ENCODE assay signal across 27 cellular contexts in the genomic region with DNA sequence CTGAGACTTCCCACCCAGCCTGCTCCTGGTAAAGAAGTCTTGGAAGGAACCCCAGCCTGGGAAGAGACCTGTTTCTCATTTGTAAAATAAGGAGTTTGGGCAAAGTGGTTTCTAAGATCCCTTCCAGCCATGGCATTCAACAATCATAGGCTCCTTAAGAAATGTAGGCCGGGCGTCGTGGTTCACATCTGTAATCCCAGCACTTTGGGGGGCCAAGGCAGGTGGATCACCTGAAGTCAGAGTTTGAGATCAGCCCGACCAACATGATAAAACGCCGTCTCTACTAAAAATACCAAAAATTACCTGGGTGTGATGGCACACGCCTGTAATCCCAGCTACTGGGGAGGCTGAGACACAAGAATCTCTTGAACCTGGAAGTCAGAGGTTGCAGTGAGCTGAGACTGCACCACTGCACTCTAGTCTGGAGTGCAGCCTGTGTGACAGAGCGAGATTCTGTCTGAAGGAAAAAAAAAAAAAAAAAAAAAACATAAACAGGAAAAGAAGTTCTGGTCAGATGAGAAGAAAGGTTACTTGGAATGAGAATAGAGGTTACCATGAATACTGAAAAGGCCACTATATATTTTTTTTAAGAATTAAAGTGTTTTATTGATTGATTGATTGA. TPM values are rescaled to one million over a fixed set of nuclear protein-coding genes. Genes with fewer than 3 reads are reported as not detected.
DNase-seq lines count a peak whose midpoint lies in the region; ATAC-seq, FAIRE-seq and TF ChIP-seq lines count a peak whose summit lies in the region.
"Had no signal": no experiment of that assay in that cellular context is flagged by ENCODE, and none has a peak within 500 bp of the region (broad histone marks: within the 10 kb centered on the region; RNA-seq: fewer than 3 reads in every experiment).

No MANE protein-coding gene starts in this region.

- no peaks in the 10 kb centered on the region for H3K36me3 ChIP-seq in IMR-90 (ENCODE audit: control insufficient read depth, insufficient read depth, low read length)
- no peaks in the 10 kb centered on the region for H3K36me3 ChIP-seq in endodermal cell (ENCODE audit: control insufficient read depth, insufficient read depth, low read length)
- H3K36me3 ChIP-seq in neural progenitor cell: no peaks in the 10 kb centered on the region
- H3K36me3 ChIP-seq: SJSA1 had no signal

- H4K8ac ChIP-seq in IMR-90 (ENCODE audit: low read depth in 2 of 2, low read length in 2 of 2): peak overlapping the region in 1 of 2 experiments; percentile 8; a peak in 1 of 4 replicates

- no peak overlapping the region for H2AFZ ChIP-seq in IMR-90 (replicated peaks; ENCODE audit: low read length, poor library complexity)
- H2AFZ ChIP-seq in neural progenitor cell (replicated peaks): no peak overlapping the region

- TF ChIP-seq POLR2A in IMR-90 (IDR thresholded peaks at IDR 0.05; ENCODE audit: low read depth, low read length): no peak

- intact Hi-C loops in IMR-90 (cut with micrococcal nuclease): no loop called here
- intact Hi-C loops in left ventricle myocardium superior (cut with micrococcal nuclease): no loop called here

- H3K4me3 ChIP-seq in IMR-90 (ENCODE audit: insufficient read depth, low read depth, low read length): no peak overlapping the region
- H3K4me3 ChIP-seq in endodermal cell (ENCODE audit: low read length): peak overlapping the region; percentile 30
- H3K4me3 ChIP-seq in neural progenitor cell: no peak overlapping the region
- H3K4me3 ChIP-seq: lung, SJSA1, testis had no signal

- CTCF ChIA-PET in IMR-90 (lab: Yijun Ruan, JAX): no interaction called here

- H3K36me3 Mint-ChIP-seq in endodermal cell (ENCODE audit: low read depth) (peaks cover 5% of the 10 kb centered on the region), neural progenitor cell (peaks cover 5% of the 10 kb centered on the region)
- H3K36me3 Mint-ChIP-seq: CD8-positive, alpha-beta T cell; stimulated activated effector memory CD8-positive, alpha-beta T cell treated with anti-CD3 and anti-CD28 coated beads, Interleukin-12 subunit alpha, Interleukin-12 subunit beta, amount 100 ng/mL, for 72 hours had no signal

- H4K20me1 ChIP-seq in IMR-90 (ENCODE audit: insufficient read depth, low read length): peaks cover 98% of the 10 kb centered on the region
- peaks cover 94% of the 10 kb centered on the region for H4K20me1 ChIP-seq in neural progenitor cell (ENCODE audit: low read depth)

- TF ChIP-seq RAD21 in IMR-90 (IDR thresholded peaks at IDR 0.05; ENCODE audit: low read length): no peak

- ATAC-seq in IMR-90 (ENCODE audit: low read depth): no peak
- no peak for ATAC-seq in GM19397 (IDR thresholded peaks at IDR 0.05; ENCODE audit: unreplicated experiment)
- no peak for ATAC-seq in left ventricle myocardium superior
- no peak for ATAC-seq in GM18502 (IDR thresholded peaks at IDR 0.05; ENCODE audit: poor library complexity, unreplicated experiment)
- ATAC-seq: activated CD8-positive, alpha-beta T cell treated with anti-CD3 and anti-CD28 coated beads for 36 hours; activated naive CD8-positive, alpha-beta T cell treated with anti-CD3 and anti-CD28 coated beads, Interleukin-2, amount 50 U/mL, for 24 hours; CD8-positive, alpha-beta T cell; effector memory CD8-positive, alpha-beta T cell; esophagus mucosa; stimulated activated effector memory CD8-positive, alpha-beta T cell treated with anti-CD3 and anti-CD28 coated beads, Interleukin-12 subunit alpha, Interleukin-12 subunit beta, amount 100 ng/mL, for 72 hours had no signal

- peak overlapping the region; percentile 68 for H2BK5ac ChIP-seq in IMR-90 (ENCODE audit: low read depth, low read length, poor library complexity, severe bottlenecking)

- peaks cover 94% of the 10 kb centered on the region for H3K79me2 ChIP-seq in neural progenitor cell (ENCODE audit: low read depth)

- 0 out of 2 replicates have a peak overlapping the region, but pooled peaks have one; percentile 40 for H2AK5ac ChIP-seq in IMR-90 (ENCODE audit: low read depth, low read length)

- TF ChIP-seq CTCF in IMR-90 (conservative IDR thresholded peaks at IDR 0.05; ENCODE audit: low read depth, low read length) (no peak), endodermal cell (conservative IDR thresholded peaks at IDR 0.05) (no peak), neural progenitor cell (IDR thresholded peaks at IDR 0.05) (no peak)

- H4K5ac ChIP-seq in IMR-90 (ENCODE audit: low read depth, low read length): no peak overlapping the region

- no peak overlapping the region for H2BK20ac ChIP-seq in IMR-90 (ENCODE audit: low read depth, low read length)

- peaks cover 55 to 97% of the 10 kb centered on the region in 2 experiments for H3K79me1 ChIP-seq in IMR-90 (ENCODE audit: low read depth in 1 of 2, low read length in 2 of 2)

- dilution Hi-C loops in IMR-90 (cut with HindIII; ENCODE audit: low sequenced_read_pairs, unreplicated experiment): no loop called here

- H3K9me3 ChIP-seq in IMR-90 (ENCODE audit: control insufficient read depth, insufficient read depth, low read length) (no peaks in the 10 kb centered on the region), endodermal cell (ENCODE audit: control insufficient read depth, low read length) (no peaks in the 10 kb centered on the region), neural progenitor cell (ENCODE audit: low read depth) (no peaks in the 10 kb centered on the region)
- H3K9me3 ChIP-seq: SJSA1, testis had no signal

- H3K9ac ChIP-seq in IMR-90 (ENCODE audit: low read depth, low read length) (no peak overlapping the region), endodermal cell (ENCODE audit: extremely low read depth, low read length, poor library complexity, severe bottlenecking) (no peak overlapping the region), neural progenitor cell (no peak overlapping the region)

- no peak overlapping the region for H3K18ac ChIP-seq in IMR-90 (ENCODE audit: low read depth, low read length)

- no peak overlapping the region for H3K56ac ChIP-seq in IMR-90 (ENCODE audit: extremely low read depth, insufficient read depth, low read length)

- H3K4me2 ChIP-seq in IMR-90 (ENCODE audit: low read depth, low read length): no peak overlapping the region
- H3K4me2 ChIP-seq in neural progenitor cell: peak overlapping the region; percentile 59

- H3K9me3 Mint-ChIP-seq in endodermal cell (no peaks in the 10 kb centered on the region), neural progenitor cell (no peaks in the 10 kb centered on the region)
- H3K9me3 Mint-ChIP-seq: activated CD8-positive, alpha-beta T cell treated with anti-CD3 and anti-CD28 coated beads for 36 hours; activated naive CD8-positive, alpha-beta T cell treated with anti-CD3 and anti-CD28 coated beads, Interleukin-2, amount 50 U/mL, for 24 hours; CD8-positive, alpha-beta T cell; effector memory CD8-positive, alpha-beta T cell; stimulated activated effector memory CD8-positive, alpha-beta T cell treated with anti-CD3 and anti-CD28 coated beads, Interleukin-12 subunit alpha, Interleukin-12 subunit beta, amount 100 ng/mL, for 72 hours had no signal

- 0 out of 3 replicates have a peak overlapping the region, but pooled peaks have one; percentile 43 for H2BK15ac ChIP-seq in IMR-90 (ENCODE audit: low read depth, low read length)

- H3K27ac Mint-ChIP-seq in endodermal cell: peak overlapping the region; percentile 74
- no peak overlapping the region for H3K27ac Mint-ChIP-seq in neural progenitor cell
- H3K27ac Mint-ChIP-seq: activated CD8-positive, alpha-beta T cell treated with anti-CD3 and anti-CD28 coated beads for 36 hours; activated naive CD8-positive, alpha-beta T cell treated with anti-CD3 and anti-CD28 coated beads, Interleukin-2, amount 50 U/mL, for 24 hours; CD8-positive, alpha-beta T cell; stimulated activated effector memory CD8-positive, alpha-beta T cell treated with anti-CD3 and anti-CD28 coated beads, Interleukin-12 subunit alpha, Interleukin-12 subunit beta, amount 100 ng/mL, for 72 hours had no signal

- no peak overlapping the region for H2BK120ac ChIP-seq in IMR-90 (ENCODE audit: low read depth, low read length)

- H2AK9ac ChIP-seq in IMR-90 (replicated peaks; ENCODE audit: low read depth, low read length, poor library complexity): no peak overlapping the region

- in situ Hi-C loops in IMR-90 (cut with MboI; ENCODE audit: low sequenced_read_pairs): no loop called here

- H3K4me3 Mint-ChIP-seq in endodermal cell: no peak overlapping the region
- H3K4me3 Mint-ChIP-seq in neural progenitor cell: no peak overlapping the region
- H3K4me3 Mint-ChIP-seq: activated CD8-positive, alpha-beta T cell treated with anti-CD3 and anti-CD28 coated beads for 36 hours; activated naive CD8-positive, alpha-beta T cell treated with anti-CD3 and anti-CD28 coated beads, Interleukin-2, amount 50 U/mL, for 24 hours; CD8-positive, alpha-beta T cell; effector memory CD8-positive, alpha-beta T cell; stimulated activated effector memory CD8-positive, alpha-beta T cell treated with anti-CD3 and anti-CD28 coated beads, Interleukin-12 subunit alpha, Interleukin-12 subunit beta, amount 100 ng/mL, for 72 hours had no signal

- no peak for FAIRE-seq in frontal cortex (lab: Jason Lieb, UNC)
- FAIRE-seq: colon, kidney had no signal

- peaks cover 25% of the 10 kb centered on the region for H3K4me1 ChIP-seq in IMR-90 (ENCODE audit: control insufficient read depth, insufficient read depth, low read length)
- peaks cover 13% of the 10 kb centered on the region for H3K4me1 ChIP-seq in endodermal cell (ENCODE audit: control insufficient read depth, insufficient read depth, low read length)
- H3K4me1 ChIP-seq in neural progenitor cell: peaks cover 21% of the 10 kb centered on the region

- peak overlapping the region; percentile 89; the same call in 1 of the 2 replicates for H3K23ac ChIP-seq in IMR-90 (ENCODE audit: low read depth, low read length)

- H3F3A ChIP-seq in neural progenitor cell (ENCODE audit: low read depth): peaks cover 6% of the 10 kb centered on the region

- H3K27ac ChIP-seq in IMR-90 (ENCODE audit: insufficient read depth, low read length): peak overlapping the region; percentile 22; the same call in 1 of the 2 replicates
- no peak overlapping the region for H3K27ac ChIP-seq in endodermal cell (ENCODE audit: low read depth, low read length)
- no peak overlapping the region for H3K27ac ChIP-seq in neural progenitor cell
- H3K27ac ChIP-seq: SJSA1 had no signal

- peaks cover 55% of the 10 kb centered on the region for H3K9me1 ChIP-seq in IMR-90 (ENCODE audit: insufficient read depth, low read length)

- POLR2A ChIA-PET in IMR-90 (lab: Charles Lee; ENCODE audit: unreplicated experiment): no interaction called here

- H3K27me3 Mint-ChIP-seq in endodermal cell (ENCODE audit: insufficient read depth): no peaks in the 10 kb centered on the region
- peaks cover 2% of the 10 kb centered on the region for H3K27me3 Mint-ChIP-seq in neural progenitor cell (ENCODE audit: insufficient read depth, low read depth)
- H3K27me3 Mint-ChIP-seq: effector memory CD8-positive, alpha-beta T cell had no signal

- H3K4me1 Mint-ChIP-seq in endodermal cell (peaks cover 36% of the 10 kb centered on the region), neural progenitor cell (peaks cover 45% of the 10 kb centered on the region)
- H3K4me1 Mint-ChIP-seq: activated naive CD8-positive, alpha-beta T cell treated with anti-CD3 and anti-CD28 coated beads, Interleukin-2, amount 50 U/mL, for 24 hours had no signal

- 0 out of 2 replicates have a peak overlapping the region, but pooled peaks have one; percentile 34 for H4K91ac ChIP-seq in IMR-90 (ENCODE audit: insufficient read depth, low read depth, low read length)

- 100% methylated on average over 1 of the region's 8 CpGs; no CpG with 5 or more reads in 1 of the 2 experiments for WGBS in IMR-90 (ENCODE audit: extremely low coverage in 2 of 2, insufficient read length in 1 of 2), 2 experiments
- WGBS in endodermal cell (ENCODE audit: insufficient coverage in 1 of 2, insufficient read length in 1 of 2), 2 experiments: 80 to 85% methylated on average over 7 to 8 of the region's 8 CpGs

- H3K4ac ChIP-seq in IMR-90 (ENCODE audit: low read depth, low read length): peak overlapping the region; percentile 87; the same call in 1 of the 2 replicates

- H3K14ac ChIP-seq in IMR-90 (replicated peaks; ENCODE audit: low read depth, low read length): peak overlapping the region; percentile 94; the same call in 1 of the 2 replicates

- BruUV-seq in IMR-90 (replicated peaks; lab: Mats Ljungman, UMichigan): no TSS peak

- H3K27me3 ChIP-seq in IMR-90 (ENCODE audit: control insufficient read depth, insufficient read depth, low read length): no peaks in the 10 kb centered on the region
- no peaks in the 10 kb centered on the region for H3K27me3 ChIP-seq in endodermal cell (ENCODE audit: control insufficient read depth, insufficient read depth, low read length, poor library complexity, severe bottlenecking)
- H3K27me3 ChIP-seq in neural progenitor cell: no peaks in the 10 kb centered on the region
- H3K27me3 ChIP-seq: SJSA1, testis had no signal

- DNase-seq in IMR-90 (no peak), endodermal cell (no peak), neural progenitor cell (ENCODE audit: low spot score) (no peak), left ventricle myocardium superior (no peak), frontal cortex (ENCODE audit: low spot score in 2 of 2) (no peak)
- DNase-seq: activated CD4-positive, alpha-beta T cell treated with anti-CD3 and anti-CD28 coated beads for 1 hour; activated CD8-positive, alpha-beta T cell treated with anti-CD3 and anti-CD28 coated beads for 36 hours; activated gamma-delta T cell; activated naive CD8-positive, alpha-beta T cell treated with anti-CD3 and anti-CD28 coated beads, Interleukin-2, amount 50 U/mL, for 24 hours; activated T-cell treated with anti-CD3 and anti-CD28 coated beads for 4 hours; CD8-positive, alpha-beta T cell; effector memory CD8-positive, alpha-beta T cell; KG1; kidney; NCI-H1436; NCI-H2107; NCI-H446; stimulated activated CD4-positive, alpha-beta T cell treated with anti-CD3 and anti-CD28 coated beads, Interleukin-2, amount 100 ng/mL, for 48 hours; T-helper 1 cell; testis had no signal

RNA-seq across cellular contexts. Expression of a gene that starts 15.9 kb away (rescaled TPM):
- total RNA-seq in IMR-90 (2012; rRNA removed) (12.7 and 14.7 TPM in 2 replicates), endodermal cell (10 to 100 TPM; 79.4 to 83.4 TPM), neural progenitor cell (ENCODE audit: low replicate concordance) (22.2 and 33.3 TPM in 2 replicates), left ventricle myocardium superior (9.5 TPM), frontal cortex (33.4 TPM)
- polyA plus RNA-seq in IMR-90 (2012; rRNA removed): 28.6 and 28.7 TPM in 2 replicates
- polyA plus RNA-seq in IMR-90 (2012; cell fraction: cytosol; rRNA removed): 20.6 and 27.7 TPM in 2 replicates
- polyA plus RNA-seq in IMR-90 (2012; cell fraction: nucleus; rRNA removed; ENCODE audit: low replicate concordance): 59.2 and 67.7 TPM in 2 replicates
- 55.8 TPM for polyA plus RNA-seq in endodermal cell (2013, experiment 1 of 2)
- polyA plus RNA-seq in endodermal cell (2013, experiment 2 of 2): 53.5 TPM
